12 cellular contexts compared by ENCODE assay signal in the genomic region with DNA sequence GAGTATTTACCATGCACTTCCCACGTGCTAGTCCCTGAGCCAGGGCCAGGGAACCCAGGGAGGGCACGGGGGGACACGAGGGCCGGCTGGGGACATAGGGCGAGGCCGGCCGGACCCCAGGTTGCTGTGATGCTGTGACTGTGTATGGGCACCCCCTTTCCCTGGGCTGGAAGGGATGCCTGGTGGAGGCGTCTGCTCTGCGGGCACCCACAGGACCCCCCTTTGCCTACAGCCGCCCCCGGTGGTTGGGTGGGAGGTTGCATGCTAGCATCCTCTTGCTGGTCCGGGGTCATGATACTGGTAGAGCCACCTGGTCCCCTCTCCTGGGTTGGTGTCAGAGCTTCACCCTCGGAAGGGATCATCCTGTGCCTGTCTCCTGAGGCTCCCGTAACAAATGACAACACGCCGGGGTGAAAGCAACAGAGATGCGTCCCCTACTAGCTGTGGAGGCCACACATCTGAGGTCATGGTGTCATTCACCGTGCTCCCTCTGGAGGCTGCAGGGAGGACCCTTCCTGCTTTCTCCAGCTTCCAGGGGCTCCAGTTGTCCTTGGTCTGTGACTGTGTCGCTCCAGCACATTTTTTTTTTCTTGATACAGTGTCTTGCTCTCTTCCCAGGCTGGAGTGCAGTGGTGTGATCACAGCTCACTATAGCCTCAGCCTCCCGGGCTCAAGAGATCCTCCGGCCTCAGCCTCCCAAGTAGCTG. TPM values are rescaled to one million over a fixed set of nuclear protein-coding genes. Genes with fewer than 3 reads are reported as not detected.
DNase-seq lines count a peak whose midpoint lies in the region; FAIRE-seq and TF ChIP-seq lines count a peak whose summit lies in the region.
"Had no signal": no experiment of that assay in that cellular context is flagged by ENCODE, and none has a peak within 500 bp of the region (broad histone marks: within the 10 kb centered on the region; RNA-seq: fewer than 3 reads in every experiment).

No MANE protein-coding gene starts in this region.

- DNase-seq in BJ (ENCODE audit: low read depth) (no peak), H1 (ENCODE audit: low read depth in 1 of 2, low spot score in 2 of 2) (no peak), NCI-H146 (lab: John Stamatoyannopoulos, UW) (no peak), NCI-H1092 treated with DMSO at 0.1 percent for 48 hours (lab: John Stamatoyannopoulos, UW) (no peak)
- no peak for DNase-seq in stimulated activated CD4-positive, alpha-beta T cell treated with anti-CD3 and anti-CD28 coated beads, Interleukin-4, amount 100 ng/mL, for 24 hours
- DNase-seq: activated T-cell treated with anti-CD3 and anti-CD28 coated beads, Interleukin-2, amount 50 U/mL, for 72 hours; amniotic stem cell; NCI-H510A treated with DMSO at 0.1 percent for 48 hours; nephron progenitor cell had no signal

- H3K36me3 ChIP-seq in BJ (ENCODE audit: control insufficient read depth, insufficient read depth, low read length) (no peaks in the 10 kb centered on the region), H1 (ENCODE audit: control insufficient read depth in 2 of 4, insufficient read depth in 4 of 4, low read length in 3 of 4) (no peaks in the 10 kb centered on the region)

- H3K79me2 ChIP-seq in H1 (ENCODE audit: control insufficient read depth in 1 of 2, insufficient read depth in 2 of 2, low read length in 2 of 2) = no peaks in the 10 kb centered on the region

- H3K4ac ChIP-seq in H1 (replicated peaks; ENCODE audit: insufficient read length, low read depth, low read length) = no peak overlapping the region

- H3K4me1 ChIP-seq in H1 (replicated peaks in 1 of 4; ENCODE audit: control insufficient read depth in 3 of 4, insufficient read depth in 4 of 4, low read length in 3 of 4) = peaks cover 0 to 7% (median 4%) of the 10 kb centered on the region in 4 experiments; a peak in 5 of 7 replicates

- H3K14ac ChIP-seq in H1 (ENCODE audit: insufficient read length) = no peak overlapping the region

- H2BK5ac ChIP-seq in H1 (ENCODE audit: low read depth, low read length) = no peak overlapping the region

- no peak for FAIRE-seq in H1 (lab: Jason Lieb, UNC)
- FAIRE-seq: GM18507 had no signal

- H2AFZ ChIP-seq in H1 (ENCODE audit: low read length) = no peak overlapping the region

- H3K4me3 ChIP-seq in BJ (ENCODE audit: low read depth, low read length) (no peak overlapping the region), H1 (ENCODE audit: extremely low read depth in 1 of 4, insufficient read depth in 2 of 4, low read depth in 3 of 4, low read length in 4 of 4) (no peak overlapping the region)

- no peak overlapping the region for H2BK15ac ChIP-seq in H1 (ENCODE audit: low read length)

- CTCF ChIA-PET in BJ (lab: Yijun Ruan, JAX) (interaction anchor here (0.9 to 2.0 kb wide), 2 partner anchors 7 to 31 kb away, joined by 4 to 7 read pairs; no protein-coding TSS in a partner anchor), H1 (lab: Charles Lee; ENCODE audit: partially characterized antibody) (interaction anchor here (0.6 to 35.8 kb wide), 20 partner anchors 8 to 693 kb away, joined by 3 to 977 read pairs (median 4); a partner anchor contains a TSS)

- POLR2A ChIA-PET in BJ (lab: Charles Lee) = no interaction called here
- POLR2A ChIA-PET in H1 (lab: Charles Lee; ENCODE audit: partially characterized antibody) = interaction anchor here (0.8 to 5.0 kb wide), 10 partner anchors 9 to 123 kb away, joined by 3 to 18 read pairs (median 4); no protein-coding TSS in a partner anchor

- TF ChIP-seq EP300 in H1 (IDR thresholded peaks at IDR 0.05; ENCODE audit: borderline replicate concordance in 1 of 2, low read depth in 2 of 2, low read length in 2 of 2) = no peak

- H3K18ac ChIP-seq in H1 (ENCODE audit: extremely low read depth, low read length) = no peak overlapping the region

- H3K9me3 ChIP-seq in H1 (ENCODE audit: insufficient read depth in 2 of 2, low read depth in 1 of 2, low read length in 1 of 2) = no peaks in the 10 kb centered on the region

- no peak overlapping the region for H2BK12ac ChIP-seq in H1 (ENCODE audit: low read depth, low read length)

- no peak overlapping the region for H3K4me2 ChIP-seq in H1 (ENCODE audit: insufficient read depth in 1 of 2, low read depth in 2 of 2, low read length in 2 of 2)

- no peak overlapping the region for H4K5ac ChIP-seq in H1 (ENCODE audit: insufficient read length, low read depth, low read length)

- TF ChIP-seq RAD21 in H1 (IDR thresholded peaks at IDR 0.05 in 1 of 2, conservative IDR thresholded peaks at IDR 0.05 in 1 of 2; ENCODE audit: low read depth in 2 of 2, low read length in 2 of 2) = no peak; a peak in 1 of 4 replicates

- no peak overlapping the region for H4K8ac ChIP-seq in H1 (ENCODE audit: extremely low read depth, insufficient read depth, low read length)

- WGBS in H1 (ENCODE audit: extremely low coverage in 1 of 2, insufficient coverage in 1 of 2, insufficient read length in 1 of 2, insufficient replicate concordance in 2 of 2, low coverage in 1 of 2, low lambda C conversion rate in 2 of 2, missing lambda C conversion rate in 1 of 2), 2 experiments = 88% methylated on average over 18 of the region's 21 CpGs; no CpG with 5 or more reads in 1 of the 2 experiments

- H2BK20ac ChIP-seq in H1 (ENCODE audit: low read length) = no peak overlapping the region

- H3K27ac ChIP-seq in H1 (ENCODE audit: low read depth, low read length) = no peak overlapping the region

- H2AK5ac ChIP-seq in H1 (ENCODE audit: low read depth, low read length) = no peak overlapping the region

- H3K23me2 ChIP-seq in H1 (ENCODE audit: low read depth, low read length) = peaks cover 7% of the 10 kb centered on the region; the same call in 1 of the 2 replicates

- no peak overlapping the region for H2BK120ac ChIP-seq in H1 (replicated peaks; ENCODE audit: low read depth, low read length)

- peak; percentile 13; the same call in 1 of the 2 replicates for TF ChIP-seq CTCF in BJ (IDR thresholded peaks at IDR 0.05; ENCODE audit: insufficient read depth, low read depth, low read length)
- TF ChIP-seq CTCF in GM12874 (IDR thresholded peaks at IDR 0.05; ENCODE audit: insufficient read depth, low read depth, low read length) = peak; percentile 39; the same call in 1 of the 2 replicates
- TF ChIP-seq CTCF in H1 (IDR thresholded peaks at IDR 0.05; ENCODE audit: control extremely low read depth in 1 of 3, insufficient read depth in 1 of 3, low read depth in 1 of 3, low read length in 3 of 3) = peak; percentile 44 to 62 (median 52)

- no peaks in the 10 kb centered on the region for H4K20me1 ChIP-seq in H1 (replicated peaks in 1 of 2; ENCODE audit: control insufficient read depth in 1 of 2, insufficient read depth in 2 of 2, low read length in 2 of 2)

- H3K56ac ChIP-seq in H1 (replicated peaks; ENCODE audit: insufficient read length, low read depth, low read length) = no peak overlapping the region

- no peak for TF ChIP-seq POLR2A in H1 (IDR thresholded peaks at IDR 0.05; ENCODE audit: control extremely low read depth in 1 of 2, low read depth in 2 of 2, low read length in 2 of 2)

- H3K23ac ChIP-seq in H1 (ENCODE audit: insufficient read length) = no peak overlapping the region

- H3K27me3 ChIP-seq in BJ (ENCODE audit: control insufficient read depth, insufficient read depth, low read length) = no peaks in the 10 kb centered on the region
- H3K27me3 ChIP-seq in H1 (replicated peaks in 1 of 4; ENCODE audit: control insufficient read depth in 3 of 4, extremely low read depth in 1 of 4, insufficient read depth in 3 of 4, low read length in 3 of 4) = no peaks in the 10 kb centered on the region

- no peak overlapping the region for H3K9ac ChIP-seq in H1 (replicated peaks in 1 of 4; ENCODE audit: extremely low read depth in 1 of 4, low read depth in 3 of 4, low read length in 3 of 4)

- H4K91ac ChIP-seq in H1 (replicated peaks; ENCODE audit: insufficient read length, low read length) = no peak overlapping the region

- H3K79me1 ChIP-seq in H1 (ENCODE audit: low read depth, low read length) = no peaks in the 10 kb centered on the region

RNA-seq across cellular contexts. Expression of a gene that starts 3.1 kb away (rescaled TPM):
- polyA plus RNA-seq in BJ (2011; rRNA removed) (16.1 and 23.1 TPM in 2 replicates), H1 (2011; rRNA removed) (20.0 and 29.6 TPM in 2 replicates)
- polyA minus RNA-seq in BJ (2011; rRNA and poly(A)+ RNA removed) = 22.7 and 25.4 TPM in 2 replicates
- total RNA-seq in H1 (2021; fragmentation: NEBNext Ultra II Directional; extraction: Animal tissue kit (Norgen Biotek cat#: 25700)) = 20.4 and 21.0 TPM in 2 replicates
- polyA plus RNA-seq in H1 (2011; cell fraction: cytosol; rRNA removed) = 22.4 TPM
- 97.6 TPM for polyA plus RNA-seq in H1 (2011; cell fraction: nucleus; rRNA removed)
- 14.5 to 22.5 TPM (median 20.0 TPM) in 4 replicates for polyA plus RNA-seq in H1 (2012, experiment 1 of 2)
- 20.5 TPM for polyA plus RNA-seq in H1 (2012, experiment 2 of 2)
- polyA plus RNA-seq in H1 (2013, experiment 1 of 2) = 10.8 TPM
- polyA plus RNA-seq in H1 (2013, experiment 2 of 2) = 10.0 TPM
- polyA minus RNA-seq in H1 (2011; rRNA and poly(A)+ RNA removed) = 17.6 and 21.1 TPM in 2 replicates
- 21.1 TPM for polyA minus RNA-seq in H1 (2011; cell fraction: cytosol; rRNA and poly(A)+ RNA removed)
- 52.8 TPM for polyA minus RNA-seq in H1 (2011; cell fraction: nucleus; rRNA and poly(A)+ RNA removed)

RNA-seq across cellular contexts. Expression of a gene that starts 16.6 kb away (rescaled TPM):
- polyA plus RNA-seq in BJ (2011; rRNA removed) (0.25 and 0.67 TPM in 2 replicates), H1 (2011; rRNA removed) (0.31 and 0.50 TPM in 2 replicates)
- not detected in 2 replicates for polyA minus RNA-seq in BJ (2011; rRNA and poly(A)+ RNA removed)
- total RNA-seq in H1 (2021; fragmentation: NEBNext Ultra II Directional; extraction: Animal tissue kit (Norgen Biotek cat#: 25700)) = 0.28 TPM in 1 of 2 replicates, not detected in the other
- 0.37 TPM for polyA plus RNA-seq in H1 (2011; cell fraction: cytosol; rRNA removed)
- polyA plus RNA-seq in H1 (2011; cell fraction: nucleus; rRNA removed) = 1.5 TPM
- 0.24 to 0.56 TPM (median 0.29 TPM) in 3 of 4 replicates, not detected in the other for polyA plus RNA-seq in H1 (2012, experiment 1 of 2)
- 0.18 TPM for polyA plus RNA-seq in H1 (2012, experiment 2 of 2)
- 0.51 TPM for polyA plus RNA-seq in H1 (2013, experiment 1 of 2)
- 0.18 TPM for polyA plus RNA-seq in H1 (2013, experiment 2 of 2)
- polyA minus RNA-seq in H1 (2011; rRNA and poly(A)+ RNA removed) = 0.44 TPM in 1 of 2 replicates, not detected in the other
- polyA minus RNA-seq in H1 (2011; cell fraction: cytosol; rRNA and poly(A)+ RNA removed) = 1.9 TPM
- 1.6 TPM for polyA minus RNA-seq in H1 (2011; cell fraction: nucleus; rRNA and poly(A)+ RNA removed)
- total RNA-seq: activated T-cell treated with anti-CD3 and anti-CD28 coated beads, Interleukin-2, amount 50 U/mL, for 72 hours had no signal
- polyA plus RNA-seq: IgD-negative memory B cell had no signal

RNA-seq across cellular contexts. Expression of a gene that starts 17.0 kb away (rescaled TPM):
- polyA plus RNA-seq in BJ (2011; rRNA removed) = 4.3 and 7.0 TPM in 2 replicates
- 2.1 and 2.9 TPM in 2 replicates for polyA minus RNA-seq in BJ (2011; rRNA and poly(A)+ RNA removed)
- 23.1 and 26.6 TPM in 2 replicates for total RNA-seq in H1 (2021; fragmentation: NEBNext Ultra II Directional; extraction: Animal tissue kit (Norgen Biotek cat#: 25700))
- 26.9 and 41.5 TPM in 2 replicates for polyA plus RNA-seq in H1 (2011; rRNA removed)
- polyA plus RNA-seq in H1 (2011; cell fraction: cytosol; rRNA removed) = 40.3 TPM
- polyA plus RNA-seq in H1 (2011; cell fraction: nucleus; rRNA removed) = 107 TPM
- polyA plus RNA-seq in H1 (2012, experiment 1 of 2) = 12.3 to 24.7 TPM (median 23.4 TPM) in 4 replicates
- polyA plus RNA-seq in H1 (2012, experiment 2 of 2) = 11.8 TPM
- polyA plus RNA-seq in H1 (2013, experiment 1 of 2) = 12.5 TPM
- polyA plus RNA-seq in H1 (2013, experiment 2 of 2) = 14.3 TPM
- polyA minus RNA-seq in H1 (2011; rRNA and poly(A)+ RNA removed) = 2.0 and 3.2 TPM in 2 replicates
- 12.3 TPM for polyA minus RNA-seq in H1 (2011; cell fraction: cytosol; rRNA and poly(A)+ RNA removed)
- polyA minus RNA-seq in H1 (2011; cell fraction: nucleus; rRNA and poly(A)+ RNA removed) = 15.1 TPM

RNA-seq across cellular contexts. Expression of a gene that starts 17.7 kb away (rescaled TPM):
- 0.77 and 2.4 TPM in 2 replicates for polyA plus RNA-seq in BJ (2011; rRNA removed)
- 0.21 and 0.57 TPM in 2 replicates for polyA minus RNA-seq in BJ (2011; rRNA and poly(A)+ RNA removed)
- total RNA-seq in H1 (2021; fragmentation: NEBNext Ultra II Directional; extraction: Animal tissue kit (Norgen Biotek cat#: 25700)) = 8.2 and 8.5 TPM in 2 replicates
- polyA plus RNA-seq in H1 (2011; rRNA removed) = 7.1 and 10.9 TPM in 2 replicates
- 9.8 TPM for polyA plus RNA-seq in H1 (2011; cell fraction: cytosol; rRNA removed)
- 90.1 TPM for polyA plus RNA-seq in H1 (2011; cell fraction: nucleus; rRNA removed)
- polyA plus RNA-seq in H1 (2012, experiment 1 of 2) = 7.2 to 12.1 TPM (median 10.1 TPM) in 4 replicates
- 4.7 TPM for polyA plus RNA-seq in H1 (2012, experiment 2 of 2)
- 6.5 TPM for polyA plus RNA-seq in H1 (2013, experiment 1 of 2)
- 6.2 TPM for polyA plus RNA-seq in H1 (2013, experiment 2 of 2)
- polyA minus RNA-seq in H1 (2011; rRNA and poly(A)+ RNA removed) = 1.3 and 1.4 TPM in 2 replicates
- 2.9 TPM for polyA minus RNA-seq in H1 (2011; cell fraction: cytosol; rRNA and poly(A)+ RNA removed)
- 14.3 TPM for polyA minus RNA-seq in H1 (2011; cell fraction: nucleus; rRNA and poly(A)+ RNA removed)

RNA-seq across cellular contexts. Expression of a gene that starts 23.0 kb away (rescaled TPM):
- polyA plus RNA-seq in BJ (2011; rRNA removed) (7.7 and 10.7 TPM in 2 replicates), H1 (2011; rRNA removed) (26.6 and 50.3 TPM in 2 replicates)
- 1.1 and 1.9 TPM in 2 replicates for polyA minus RNA-seq in BJ (2011; rRNA and poly(A)+ RNA removed)
- 26.5 and 31.8 TPM in 2 replicates for total RNA-seq in H1 (2021; fragmentation: NEBNext Ultra II Directional; extraction: Animal tissue kit (Norgen Biotek cat#: 25700))
- polyA plus RNA-seq in H1 (2011; cell fraction: cytosol; rRNA removed) = 26.8 TPM
- polyA plus RNA-seq in H1 (2011; cell fraction: nucleus; rRNA removed) = 47.4 TPM
- 5.3 to 19.7 TPM (median 15.5 TPM) in 4 replicates for polyA plus RNA-seq in H1 (2012, experiment 1 of 2)
- 9.2 TPM for polyA plus RNA-seq in H1 (2012, experiment 2 of 2)
- 26.3 TPM for polyA plus RNA-seq in H1 (2013, experiment 1 of 2)
- polyA plus RNA-seq in H1 (2013, experiment 2 of 2) = 25.7 TPM
- polyA minus RNA-seq in H1 (2011; rRNA and poly(A)+ RNA removed) = 0.66 and 1.2 TPM in 2 replicates
- polyA minus RNA-seq in H1 (2011; cell fraction: cytosol; rRNA and poly(A)+ RNA removed) = 13.1 TPM
- polyA minus RNA-seq in H1 (2011; cell fraction: nucleus; rRNA and poly(A)+ RNA removed) = 15.1 TPM
